ENCODE assay signal across 1 cellular context in genomic region chr17:5031365-5032082, GRCh38.
A peak's percentile ranks its signal among the peaks of the same experiment; 100 is the strongest.
TF ChIP-seq lines count a peak whose summit lies in the region.

No MANE protein-coding gene starts in this region.

TF ChIP-seq in H1, 55 proteins besides CTCF, POLR2A, EP300 and RAD21:
- TF ChIP-seq GTF2F1 (IDR thresholded peaks at IDR 0.05; ENCODE audit: borderline replicate concordance, low read depth, low read length) (no peak), RBBP5 (IDR thresholded peaks at IDR 0.05; ENCODE audit: borderline replicate concordance, low read depth, low read length) (peak; percentile 57; the same call in 1 of the 2 replicates), MAX (IDR thresholded peaks at IDR 0.05) (peak; percentile 41; the same call in 1 of the 2 replicates), HDAC2 (IDR thresholded peaks at IDR 0.05; ENCODE audit: borderline replicate concordance in 1 of 2, low read depth in 2 of 2, low read length in 2 of 2) (peak in 1 of 2 experiments; percentile 65; a peak in 1 of 4 replicates), BACH1 (IDR thresholded peaks at IDR 0.05; ENCODE audit: low read length) (peak; percentile 62; the same call in 1 of the 2 replicates), E2F6 (IDR thresholded peaks at IDR 0.05) (peak; percentile 34; the same call in 1 of the 2 replicates)
